Comparison of ENCODE assay signal across 18 cellular contexts in the genomic region with DNA sequence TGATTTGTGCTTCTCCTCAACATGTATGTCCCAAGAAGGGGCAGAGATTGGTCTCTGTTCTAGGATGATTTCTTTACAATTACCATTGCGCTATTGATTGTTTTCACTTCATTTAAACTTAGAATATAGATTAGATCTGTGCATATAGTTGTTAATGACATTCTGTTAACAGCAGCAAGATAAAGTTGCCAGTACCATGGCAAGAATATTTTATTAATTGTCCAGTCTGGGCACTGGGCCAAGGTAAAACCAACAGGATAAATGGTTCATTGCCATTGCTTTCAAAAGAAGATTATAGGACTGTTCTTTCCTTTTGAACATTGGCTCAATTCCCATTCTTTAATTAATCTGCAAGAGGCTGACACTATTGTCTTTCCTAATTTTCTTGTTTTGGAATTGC.
DNase-seq lines count a peak whose midpoint lies in the region; ATAC-seq and TF ChIP-seq lines count a peak whose summit lies in the region.
"Had no signal": no experiment of that assay in that cellular context is flagged by ENCODE, and none has a peak within 500 bp of the region (broad histone marks: within the 10 kb centered on the region; RNA-seq: fewer than 3 reads in every experiment).

No MANE protein-coding gene starts in this region.

- DNase-seq in BE2C = peak; percentile 54
- DNase-seq in NCI-H1092 (lab: John Stamatoyannopoulos, UW) = peak; percentile 25
- DNase-seq in NCI-H446 treated with DMSO at 0.1 percent for 48 hours (lab: John Stamatoyannopoulos, UW) = peak; percentile 52
- DNase-seq in fibroblast of pulmonary artery (ENCODE audit: low read depth) = peak; percentile 36
- DNase-seq in OCI-LY7 (ENCODE audit: low spot score) = no peak
- DNase-seq in NCI-H524 treated with DMSO at 0.1 percent for 48 hours (lab: John Stamatoyannopoulos, UW) = no peak
- no peak for DNase-seq in left ventricle myocardium superior
- DNase-seq: activated CD4-positive, alpha-beta T cell treated with anti-CD3 and anti-CD28 coated beads, Interleukin-2, amount 50 U/mL, for 48 hours; effector memory CD4-positive, alpha-beta T cell; H7; islet precursor cell; naive B cell; right cardiac atrium; stimulated activated CD4-positive, alpha-beta T cell treated with anti-CD3 and anti-CD28 coated beads, Interleukin-4, amount 100 ng/mL, for 4 hours; stimulated activated naive B cell treated with anti-CD40 and anti-IgM and Interleukin-4, amounts not matched to agents 10 μg/mL and 1 μg/mL and 100 μg/mL, for 72 hours; T-helper 9 cell had no signal

- intact Hi-C loops in OCI-LY7 (cut with micrococcal nuclease; ENCODE audit: unreplicated experiment) = no loop called here
- intact Hi-C loops in left ventricle myocardium superior (cut with micrococcal nuclease) = no loop called here

- H4K20me1 ChIP-seq in OCI-LY7 (ENCODE audit: insufficient read depth, low read length) = no peaks in the 10 kb centered on the region

- no TSS peak for BruUV-seq in OCI-LY7 (replicated peaks; lab: Mats Ljungman, UMichigan)

- H3K4me3 ChIP-seq in BE2C (ENCODE audit: low read depth, low read length) = no peak overlapping the region
- H3K4me3 ChIP-seq in fibroblast of pulmonary artery (replicated peaks; ENCODE audit: low read depth, low read length) = no peak overlapping the region
- no peak overlapping the region for H3K4me3 ChIP-seq in OCI-LY7 (ENCODE audit: low read depth, low read length, poor library complexity, severe bottlenecking)
- H3K4me3 ChIP-seq: gastroesophageal sphincter had no signal

- H3K9me3 ChIP-seq in BE2C (no peaks in the 10 kb centered on the region), OCI-LY7 (ENCODE audit: low read length) (no peaks in the 10 kb centered on the region)
- H3K9me3 ChIP-seq: gastroesophageal sphincter had no signal

- no peak overlapping the region for H2AFZ ChIP-seq in OCI-LY7 (ENCODE audit: low read length)

- 0 out of 2 replicates have a peak, but pooled peaks cover 2% of the 10 kb centered on the region for H3K27me3 ChIP-seq in BE2C
- H3K27me3 ChIP-seq: gastroesophageal sphincter had no signal

- ATAC-seq in GM19324 (IDR thresholded peaks at IDR 0.05; ENCODE audit: low FRiP score, unreplicated experiment) = no peak
- no peak for ATAC-seq in left ventricle myocardium superior
- ATAC-seq: gastroesophageal sphincter; stimulated activated naive B cell treated with anti-CD40 and anti-IgM and Interleukin-4, amounts not matched to agents 10 μg/mL and 1 μg/mL and 100 μg/mL, for 72 hours had no signal

- no peak overlapping the region for H3K27ac ChIP-seq in OCI-LY7 (ENCODE audit: low read depth, low read length, poor library complexity, severe bottlenecking)
- H3K27ac ChIP-seq: gastroesophageal sphincter had no signal

- no peaks in the 10 kb centered on the region for H3K79me2 ChIP-seq in OCI-LY7 (ENCODE audit: insufficient read depth, low read depth, low read length)

- CTCF ChIA-PET in OCI-LY7 (lab: Charles Lee; ENCODE audit: unreplicated experiment) = no interaction called here

- TF ChIP-seq CTCF in BE2C (IDR thresholded peaks at IDR 0.05; ENCODE audit: low read depth, low read length) = no peak
- TF ChIP-seq CTCF in fibroblast of pulmonary artery (IDR thresholded peaks at IDR 0.05; ENCODE audit: low read length, missing control alignments) = no peak
- no peak for TF ChIP-seq CTCF in OCI-LY7 (conservative IDR thresholded peaks at IDR 0.05; ENCODE audit: low read length)

- POLR2A ChIA-PET in OCI-LY7 (lab: Charles Lee) = no interaction called here

- H3K36me3 ChIP-seq in BE2C = no peaks in the 10 kb centered on the region
- no peaks in the 10 kb centered on the region for H3K36me3 ChIP-seq in OCI-LY7 (ENCODE audit: insufficient read depth, low read length)
- H3K36me3 ChIP-seq: gastroesophageal sphincter had no signal

- no peak overlapping the region for H3K4me2 ChIP-seq in OCI-LY7 (ENCODE audit: low read length)

- no peaks in the 10 kb centered on the region for H3K9me2 ChIP-seq in OCI-LY7 (ENCODE audit: insufficient read depth, low read length)

- H3K4me1 ChIP-seq in BE2C (peaks cover 4% of the 10 kb centered on the region; the same call in 1 of the 2 replicates), OCI-LY7 (ENCODE audit: insufficient read depth, low read length, poor library complexity, severe bottlenecking) (no peaks in the 10 kb centered on the region)

Comparison
In these comparisons a context has a peak if more than half of its experiments do, and no peak if none do; other contexts are left out.
1. DNase-seq: peak in BE2C (single experiment), NCI-H1092 (single experiment), NCI-H446 treated with DMSO at 0.1 percent for 48 hours (single experiment) and fibroblast of pulmonary artery (single experiment); none in OCI-LY7 (single experiment), NCI-H524 treated with DMSO at 0.1 percent for 48 hours (single experiment) and left ventricle myocardium superior (single experiment).